In the genomic region with DNA sequence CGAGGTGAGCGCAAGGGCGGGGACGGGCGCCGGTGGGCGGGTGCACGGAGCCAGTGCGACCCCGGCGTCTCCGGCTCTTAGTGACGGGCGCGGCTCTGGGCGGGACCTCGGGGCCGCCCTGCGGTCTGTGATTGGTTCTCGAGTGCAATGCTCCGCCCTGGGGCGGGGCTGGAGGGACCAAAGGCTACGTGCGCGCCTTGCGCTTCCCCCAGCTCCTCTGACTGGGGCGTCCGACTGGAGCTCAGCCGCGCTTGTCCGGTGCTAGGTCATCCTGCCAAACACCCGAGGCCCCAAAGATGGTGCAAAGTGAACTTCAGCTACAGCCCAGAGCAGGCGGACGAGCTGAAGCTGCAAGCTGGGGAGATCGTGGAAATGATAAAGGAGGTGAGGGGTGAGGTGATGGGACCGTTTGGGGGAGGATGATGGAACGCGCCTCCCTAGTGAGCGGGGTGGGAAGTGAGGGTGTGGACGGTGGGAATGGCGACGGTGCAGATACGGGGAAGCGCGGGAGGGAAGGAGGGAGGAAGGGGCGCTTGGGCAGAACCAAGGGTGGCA, we compare ENCODE assay signal across 8 cellular contexts. TPM values are rescaled to one million over a fixed set of nuclear protein-coding genes. Genes with fewer than 3 reads are reported as not detected.
DNase-seq lines count a peak whose midpoint lies in the region; ATAC-seq lines count a peak whose summit lies in the region.

No MANE protein-coding gene starts in this region.

- peak overlapping the region; percentile 91 for H3K27ac Mint-ChIP-seq in activated CD8-positive, alpha-beta T cell treated with anti-CD3 and anti-CD28 coated beads, Interleukin-2, amount 10 ng/mL, durations not matched to agents 7 days and 5 days

- ATAC-seq in GM19328 (IDR thresholded peaks at IDR 0.05; ENCODE audit: unreplicated experiment) (peak; percentile 99), HG03469 (IDR thresholded peaks at IDR 0.05; ENCODE audit: unreplicated experiment) (peak; percentile 97)
- ATAC-seq in activated CD8-positive, alpha-beta T cell treated with anti-CD3 and anti-CD28 coated beads, Interleukin-2, amount 10 ng/mL, durations not matched to agents 7 days and 5 days, result peak; percentile 99

- H2BK5ac ChIP-seq in mesenchymal stem cell (ENCODE audit: low read depth, low read length, poor library complexity, severe bottlenecking), result no peak overlapping the region

- H3K9me3 Mint-ChIP-seq in activated CD8-positive, alpha-beta T cell treated with anti-CD3 and anti-CD28 coated beads, Interleukin-2, amount 10 ng/mL, durations not matched to agents 7 days and 5 days (ENCODE audit: insufficient read depth), result no peaks in the 10 kb centered on the region

- no peak overlapping the region for H4K91ac ChIP-seq in mesenchymal stem cell (ENCODE audit: low read length)

- H3K27me3 ChIP-seq in effector memory CD4-positive, alpha-beta T cell (replicated peaks; ENCODE audit: control insufficient read depth, insufficient read depth, low read length, poor library complexity, severe bottlenecking), result no peaks in the 10 kb centered on the region
- no peaks in the 10 kb centered on the region for H3K27me3 ChIP-seq in mesenchymal stem cell (ENCODE audit: control insufficient read depth in 1 of 2, insufficient read depth in 1 of 2, low read length in 2 of 2)

- CTCF ChIA-PET in activated CD8-positive, alpha-beta T cell treated with anti-CD3 and anti-CD28 coated beads, Interleukin-2, amount 10 ng/mL, durations not matched to agents 7 days and 5 days (lab: Charles Lee), result interaction anchor here (0.6 to 5.5 kb wide), 11 partner anchors 10 to 158 kb away, joined by 3 to 24 read pairs (median 5); a partner anchor contains a TSS

- peak overlapping the region; percentile 93 for H3K4me2 ChIP-seq in mesenchymal stem cell (ENCODE audit: low read length, poor library complexity, severe bottlenecking)

- H2BK15ac ChIP-seq in mesenchymal stem cell (ENCODE audit: low read depth, poor library complexity, severe bottlenecking), result no peak overlapping the region

- H3K36me3 ChIP-seq in effector memory CD4-positive, alpha-beta T cell (ENCODE audit: control insufficient read depth, insufficient read depth, low read length), result peaks cover 20% of the 10 kb centered on the region
- peaks cover 43 to 52% of the 10 kb centered on the region in 2 experiments for H3K36me3 ChIP-seq in mesenchymal stem cell (ENCODE audit: control insufficient read depth in 1 of 2, insufficient read depth in 2 of 2, low read depth in 1 of 2, low read length in 2 of 2)

- peak overlapping the region; percentile 98 for H3K4me3 Mint-ChIP-seq in activated CD8-positive, alpha-beta T cell treated with anti-CD3 and anti-CD28 coated beads, Interleukin-2, amount 10 ng/mL, durations not matched to agents 7 days and 5 days

- peak in 13 of 14 donors; percentile 27 to 90 (median 57) for DNase-seq in C1 segment of cervical spinal cord (lab: John Stamatoyannopoulos, UW)
- peak; percentile 75 for DNase-seq in NCI-H748 treated with DMSO at 0.1 percent for 48 hours (lab: John Stamatoyannopoulos, UW)
- DNase-seq in activated CD8-positive, alpha-beta T cell treated with anti-CD3 and anti-CD28 coated beads, Interleukin-2, amount 10 ng/mL, durations not matched to agents 7 days and 5 days, result peak; percentile 95
- peak; percentile 86 to 90 (median 87) for DNase-seq in effector memory CD4-positive, alpha-beta T cell
- peak; percentile 91 for DNase-seq in mesenchymal stem cell
- peak; percentile 81 for DNase-seq in stimulated activated CD8-positive, alpha-beta memory T cell treated with anti-CD3 and anti-CD28 coated beads, Interleukin-12 subunit alpha, Interleukin-12 subunit beta, amount 100 ng/mL, for 24 hours (ENCODE audit: extremely low read depth)

- H3K9me3 ChIP-seq in effector memory CD4-positive, alpha-beta T cell (ENCODE audit: control insufficient read depth, low read length), result no peaks in the 10 kb centered on the region
- H3K9me3 ChIP-seq in mesenchymal stem cell (ENCODE audit: control insufficient read depth, low read length), result no peaks in the 10 kb centered on the region

- H4K8ac ChIP-seq in mesenchymal stem cell (ENCODE audit: low read length), result no peak overlapping the region

- peak overlapping the region in 1 of 2 experiments; percentile 79 for H3K4ac ChIP-seq in mesenchymal stem cell (ENCODE audit: low read depth in 1 of 2, low read length in 2 of 2)

- H3K4me1 ChIP-seq in effector memory CD4-positive, alpha-beta T cell (ENCODE audit: control insufficient read depth, insufficient read depth, low read length, poor library complexity, severe bottlenecking), result peaks cover 4% of the 10 kb centered on the region
- peaks cover 25% of the 10 kb centered on the region for H3K4me1 ChIP-seq in mesenchymal stem cell (ENCODE audit: control insufficient read depth, insufficient read depth, low read depth, low read length)

- POLR2A ChIA-PET in activated CD8-positive, alpha-beta T cell treated with anti-CD3 and anti-CD28 coated beads, Interleukin-2, amount 10 ng/mL, durations not matched to agents 7 days and 5 days (lab: Charles Lee), result interaction anchor here (0.7 to 1.7 kb wide), 3 partner anchors 16 to 105 kb away, joined by 3 to 11 read pairs (median 5); a partner anchor contains a TSS

- no peak overlapping the region for H2BK120ac ChIP-seq in mesenchymal stem cell (ENCODE audit: low read depth, low read length)

- H3K36me3 Mint-ChIP-seq in activated CD8-positive, alpha-beta T cell treated with anti-CD3 and anti-CD28 coated beads, Interleukin-2, amount 10 ng/mL, durations not matched to agents 7 days and 5 days (ENCODE audit: low read depth), result peaks cover 41% of the 10 kb centered on the region

- peak overlapping the region; percentile 65 for H3K4me3 ChIP-seq in effector memory CD4-positive, alpha-beta T cell (ENCODE audit: insufficient read depth, low read depth, low read length, poor library complexity, severe bottlenecking)
- peak overlapping the region; percentile 66 to 82 for H3K4me3 ChIP-seq in mesenchymal stem cell (ENCODE audit: insufficient read depth in 1 of 2, low read depth in 1 of 2, low read length in 2 of 2)

- H3K18ac ChIP-seq in mesenchymal stem cell (ENCODE audit: low read depth in 1 of 2, low read length in 2 of 2), result peak overlapping the region; percentile 3 to 91

- peak overlapping the region in 1 of 2 experiments; percentile 90 for H3K14ac ChIP-seq in mesenchymal stem cell (ENCODE audit: low read length in 2 of 2)

- peak overlapping the region; percentile 77 for H3K9ac ChIP-seq in mesenchymal stem cell (ENCODE audit: low read length)

- peak overlapping the region in 1 of 2 experiments; percentile 76 for H2BK12ac ChIP-seq in mesenchymal stem cell (ENCODE audit: low read length in 2 of 2)

- H2AK5ac ChIP-seq in mesenchymal stem cell (ENCODE audit: low read length, severe bottlenecking), result no peak overlapping the region

- H2AFZ ChIP-seq in mesenchymal stem cell (ENCODE audit: low read depth, low read length), result peak overlapping the region; percentile 95

- 3% methylated on average over 45 of the region's 46 CpGs for WGBS in mesenchymal stem cell

- peaks cover 33% of the 10 kb centered on the region for H3K79me1 ChIP-seq in mesenchymal stem cell (replicated peaks; ENCODE audit: low read length, poor library complexity, severe bottlenecking)

- H3K4me1 Mint-ChIP-seq in activated CD8-positive, alpha-beta T cell treated with anti-CD3 and anti-CD28 coated beads, Interleukin-2, amount 10 ng/mL, durations not matched to agents 7 days and 5 days (ENCODE audit: low read depth), result peaks cover 29% of the 10 kb centered on the region

- no peaks in the 10 kb centered on the region for H3K27me3 Mint-ChIP-seq in activated CD8-positive, alpha-beta T cell treated with anti-CD3 and anti-CD28 coated beads, Interleukin-2, amount 10 ng/mL, durations not matched to agents 7 days and 5 days (ENCODE audit: low read depth)

- H3K27ac ChIP-seq in effector memory CD4-positive, alpha-beta T cell (ENCODE audit: insufficient read depth, low read length, poor library complexity, severe bottlenecking), result peak overlapping the region; percentile 74
- H3K27ac ChIP-seq in mesenchymal stem cell (ENCODE audit: low read length, poor library complexity, severe bottlenecking), result no peak overlapping the region

- H3K23ac ChIP-seq in mesenchymal stem cell (ENCODE audit: low read length in 2 of 2), result peak overlapping the region in 1 of 2 experiments; percentile 97

RNA-seq across cellular contexts. Expression of a gene that starts 0.8 kb away (rescaled TPM):
- 10 to 100 TPM; 14.6 to 15.3 TPM for total RNA-seq in activated CD8-positive, alpha-beta T cell treated with anti-CD3 and anti-CD28 coated beads, Interleukin-2, amount 10 ng/mL, durations not matched to agents 7 days and 5 days
- 1.9 TPM for polyA plus RNA-seq in mesenchymal stem cell (2013, experiment 1 of 2)
- 1.8 TPM for polyA plus RNA-seq in mesenchymal stem cell (2013, experiment 2 of 2)

RNA-seq across cellular contexts. Expression of a gene that starts 16.5 kb away (rescaled TPM):
- total RNA-seq in activated CD8-positive, alpha-beta T cell treated with anti-CD3 and anti-CD28 coated beads, Interleukin-2, amount 10 ng/mL, durations not matched to agents 7 days and 5 days, result 10 to 100 TPM; 12.3 to 13.3 TPM
- 129 TPM for polyA plus RNA-seq in mesenchymal stem cell (2013, experiment 1 of 2)
- 133 TPM for polyA plus RNA-seq in mesenchymal stem cell (2013, experiment 2 of 2)
